Comparison of ENCODE assay signal across 23 cellular contexts in the genomic region with DNA sequence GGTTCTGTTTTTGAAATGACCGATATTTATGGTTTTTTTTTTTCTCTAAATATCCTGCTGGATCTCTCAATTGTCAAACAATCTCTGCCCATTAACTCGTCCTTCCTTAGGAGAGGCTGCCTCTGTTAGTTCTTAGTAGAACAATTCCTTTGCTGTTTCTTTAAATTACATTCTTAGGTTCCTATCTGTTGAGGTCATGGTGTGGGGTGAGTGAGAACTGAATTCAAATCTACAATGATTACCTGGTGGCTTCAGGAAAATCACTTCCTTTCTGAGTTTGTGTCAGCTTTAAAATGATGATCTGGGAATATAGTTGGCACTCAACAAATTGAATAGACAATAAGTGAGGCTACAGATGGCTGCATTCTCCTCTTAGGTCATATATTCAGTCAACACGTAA.
"Had no signal": no experiment of that assay in that cellular context is flagged by ENCODE, and none has a peak within 500 bp of the region (broad histone marks: within the 10 kb centered on the region; RNA-seq: fewer than 3 reads in every experiment).

No MANE protein-coding gene starts in this region.

- H3K27ac Mint-ChIP-seq: activated naive CD4-positive, alpha-beta T cell treated with anti-CD3 and anti-CD28 coated beads, Interleukin-2, amount 50 U/mL, for 24 hours; natural killer cell treated with Interleukin-12 subunit alpha and Interleukin-12 subunit beta and Interleukin-15 and Interleukin-18, amount 100 ng/mL, for 72 hours; type B pancreatic cell had no signal

- H3K27me3 ChIP-seq: breast epithelium, esophagus squamous epithelium, right atrium auricular region, testis, uterus had no signal

- H3K4me1 Mint-ChIP-seq: central memory CD8-positive, alpha-beta T cell had no signal

- H3K4me1 ChIP-seq: breast epithelium, left ventricle myocardium inferior, right atrium auricular region, testis, uterus had no signal

- H3K9me3 Mint-ChIP-seq: activated naive CD4-positive, alpha-beta T cell treated with anti-CD3 and anti-CD28 coated beads, Interleukin-2, amount 50 U/mL, for 24 hours; central memory CD8-positive, alpha-beta T cell; natural killer cell treated with Interleukin-12 subunit alpha and Interleukin-12 subunit beta and Interleukin-15 and Interleukin-18, amount 100 ng/mL, for 72 hours; type B pancreatic cell had no signal

- H3K9me3 ChIP-seq: breast epithelium, esophagus squamous epithelium, left ventricle myocardium inferior, mucosa of descending colon, right atrium auricular region, testis, uterus had no signal

- H3K27me3 Mint-ChIP-seq: central memory CD8-positive, alpha-beta T cell had no signal

- H3K27ac ChIP-seq: breast epithelium, epithelial cell of prostate, esophagus squamous epithelium, left ventricle myocardium inferior, right atrium auricular region, testis, uterus had no signal

- H3K4me3 Mint-ChIP-seq: activated naive CD4-positive, alpha-beta T cell treated with anti-CD3 and anti-CD28 coated beads, Interleukin-2, amount 50 U/mL, for 24 hours; central memory CD8-positive, alpha-beta T cell; natural killer cell treated with Interleukin-12 subunit alpha and Interleukin-12 subunit beta and Interleukin-15 and Interleukin-18, amount 100 ng/mL, for 72 hours; type B pancreatic cell had no signal

- H3K4me3 ChIP-seq: breast epithelium, esophagus squamous epithelium, left ventricle myocardium inferior, lung, mucosa of descending colon, right atrium auricular region, testis, uterus had no signal

- DNase-seq: activated CD4-positive, CD25-positive, alpha-beta regulatory T cell treated with anti-CD3 and anti-CD28 coated beads, Interleukin-2, amount 50 U/mL, for 72 hours; activated gamma-delta T cell treated with Interleukin-2 at 50 U/mL for 16 hours; amniotic stem cell; dermis blood vessel endothelial cell; effector CD4-positive, alpha-beta T cell; esophagus squamous epithelium; foreskin melanocyte; left ventricle myocardium inferior; mucosa of descending colon; stimulated activated CD4-positive, alpha-beta T cell treated with anti-CD3 and anti-CD28 coated beads, Interleukin-15, amount 100 ng/mL, for 24 hours; stimulated activated CD4-positive, alpha-beta T cell treated with anti-CD3 and anti-CD28 coated beads, Interleukin-2, amount 100 ng/mL, for 24 hours; stimulated activated naive CD4-positive, alpha-beta T cell; T-helper 2 cell; testis; uterus had no signal

- H3K36me3 ChIP-seq: breast epithelium, esophagus squamous epithelium, left ventricle myocardium inferior, right atrium auricular region, uterus had no signal

- H3K36me3 Mint-ChIP-seq: activated naive CD4-positive, alpha-beta T cell treated with anti-CD3 and anti-CD28 coated beads, Interleukin-2, amount 50 U/mL, for 24 hours; natural killer cell treated with Interleukin-12 subunit alpha and Interleukin-12 subunit beta and Interleukin-15 and Interleukin-18, amount 100 ng/mL, for 72 hours; type B pancreatic cell had no signal
